In genomic region chr17:33868899-33869298, GRCh38 we compare ENCODE assay signal across 31 cellular contexts.
"Had no signal": no experiment of that assay in that cellular context is flagged by ENCODE, and none has a peak within 500 bp of the region (broad histone marks: within the 10 kb centered on the region; RNA-seq: fewer than 3 reads in every experiment).

No MANE protein-coding gene starts in this region.

- H3K27ac Mint-ChIP-seq: natural killer cell; nephron; neural progenitor cell; progenitor cell of endocrine pancreas; stimulated activated memory B cell treated with anti-CD40 and anti-IgM and Interleukin-4, amounts not matched to agents 10 μg/mL and 1 μg/mL and 100 μg/mL, for 72 hours; stimulated activated naive CD8-positive, alpha-beta T cell treated with anti-CD3 and anti-CD28 coated beads, Interleukin-15, amount 100 ng/mL, for 72 hours; type B pancreatic cell had no signal

- H3K36me3 ChIP-seq: neural progenitor cell, ovary, right lobe of liver, sigmoid colon, spleen, suprapubic skin, tibial artery, transverse colon, upper lobe of right lung, uterus had no signal

- H3K4me3 ChIP-seq: neural progenitor cell, ovary, psoas muscle, right lobe of liver, sigmoid colon, smooth muscle cell, spleen, suprapubic skin, testis, tibial artery, transverse colon, upper lobe of right lung, uterus had no signal

- H3K4me3 Mint-ChIP-seq: natural killer cell; nephron; neural progenitor cell; stimulated activated memory B cell treated with anti-CD40 and anti-IgM and Interleukin-4, amounts not matched to agents 10 μg/mL and 1 μg/mL and 100 μg/mL, for 72 hours; stimulated activated naive CD8-positive, alpha-beta T cell treated with anti-CD3 and anti-CD28 coated beads, Interleukin-15, amount 100 ng/mL, for 72 hours; type B pancreatic cell had no signal

- H3K27me3 Mint-ChIP-seq: stimulated activated memory B cell treated with anti-CD40 and anti-IgM and Interleukin-4, amounts not matched to agents 10 μg/mL and 1 μg/mL and 100 μg/mL, for 72 hours had no signal

- H3K9me3 Mint-ChIP-seq: natural killer cell; stimulated activated memory B cell treated with anti-CD40 and anti-IgM and Interleukin-4, amounts not matched to agents 10 μg/mL and 1 μg/mL and 100 μg/mL, for 72 hours; stimulated activated naive CD8-positive, alpha-beta T cell treated with anti-CD3 and anti-CD28 coated beads, Interleukin-15, amount 100 ng/mL, for 72 hours; type B pancreatic cell had no signal

- H3K9me3 ChIP-seq: ovary, psoas muscle, right lobe of liver, sigmoid colon, spleen, suprapubic skin, testis, tibial artery, transverse colon, upper lobe of right lung, uterus had no signal

- H3K36me3 Mint-ChIP-seq: natural killer cell; neural progenitor cell; stimulated activated memory B cell treated with anti-CD40 and anti-IgM and Interleukin-4, amounts not matched to agents 10 μg/mL and 1 μg/mL and 100 μg/mL, for 72 hours; type B pancreatic cell had no signal

- H3K4me1 ChIP-seq: neural progenitor cell, parathyroid adenoma, psoas muscle, right lobe of liver, sigmoid colon, spleen, suprapubic skin, testis, tibial artery, transverse colon, upper lobe of right lung, uterus had no signal

- ATAC-seq: natural killer cell; psoas muscle; right cardiac atrium; right lobe of liver; stimulated activated memory B cell treated with anti-CD40 and anti-IgM and Interleukin-4, amounts not matched to agents 10 μg/mL and 1 μg/mL and 100 μg/mL, for 72 hours; stimulated activated naive CD8-positive, alpha-beta T cell treated with anti-CD3 and anti-CD28 coated beads, Interleukin-15, amount 100 ng/mL, for 72 hours; stimulated activated naive CD8-positive, alpha-beta T cell treated with anti-CD3 and anti-CD28 coated beads, Interleukin-15, Interleukin-2, amounts not matched to agents 100 U/mL and 50 U/mL, for 24 hours; upper lobe of right lung had no signal

- DNase-seq: natural killer cell; occipital lobe; ovary; posterior cingulate gyrus; psoas muscle; right cardiac atrium; right lobe of liver; sigmoid colon; spleen; stimulated activated CD4-positive, alpha-beta T cell treated with anti-CD3 and anti-CD28 coated beads, Interleukin-12 subunit alpha, Interleukin-12 subunit beta, amount 100 ng/mL, for 4 hours; stimulated activated CD4-positive, alpha-beta T cell treated with anti-CD3 and anti-CD28 coated beads, Interleukin-1b, Interleukin-23, amount 100 ng/mL, for 48 hours; stimulated activated CD4-positive, alpha-beta T cell treated with anti-CD3 and anti-CD28 coated beads, Interleukin-4, amount 100 ng/mL, for 1 hour; stimulated activated CD4-positive, alpha-beta T cell treated with anti-CD3 and anti-CD28 coated beads, Interleukin-4, amount 100 ng/mL, for 4 hours; stimulated activated CD8-positive, alpha-beta memory T cell treated with anti-CD3 and anti-CD28 coated beads, Interleukin-4, amount 100 ng/mL, for 48 hours; stimulated activated naive CD4-positive, alpha-beta T cell; stimulated activated naive CD8-positive, alpha-beta T cell treated with anti-CD3 and anti-CD28 coated beads, Interleukin-15, amount 100 ng/mL, for 72 hours; stimulated activated naive CD8-positive, alpha-beta T cell treated with anti-CD3 and anti-CD28 coated beads, Interleukin-15, Interleukin-2, amounts not matched to agents 100 U/mL and 50 U/mL, for 24 hours; substantia nigra; testis; tibial artery; transverse colon; upper lobe of right lung; uterus had no signal

- H3K27me3 ChIP-seq: neural progenitor cell, ovary, right lobe of liver, testis, upper lobe of right lung, uterus had no signal

- H3K4me1 Mint-ChIP-seq: natural killer cell; nephron; stimulated activated memory B cell treated with anti-CD40 and anti-IgM and Interleukin-4, amounts not matched to agents 10 μg/mL and 1 μg/mL and 100 μg/mL, for 72 hours; stimulated activated naive CD8-positive, alpha-beta T cell treated with anti-CD3 and anti-CD28 coated beads, Interleukin-15, amount 100 ng/mL, for 72 hours had no signal

- H3K4me2 ChIP-seq: neural progenitor cell, smooth muscle cell had no signal

- H3K27ac ChIP-seq: neural progenitor cell, ovary, parathyroid adenoma, psoas muscle, right lobe of liver, sigmoid colon, spleen, suprapubic skin, testis, tibial artery, transverse colon, upper lobe of right lung, uterus had no signal

- H3K9ac ChIP-seq: neural progenitor cell, parathyroid adenoma had no signal
